13 cellular contexts compared by ENCODE assay signal in the genomic region with DNA sequence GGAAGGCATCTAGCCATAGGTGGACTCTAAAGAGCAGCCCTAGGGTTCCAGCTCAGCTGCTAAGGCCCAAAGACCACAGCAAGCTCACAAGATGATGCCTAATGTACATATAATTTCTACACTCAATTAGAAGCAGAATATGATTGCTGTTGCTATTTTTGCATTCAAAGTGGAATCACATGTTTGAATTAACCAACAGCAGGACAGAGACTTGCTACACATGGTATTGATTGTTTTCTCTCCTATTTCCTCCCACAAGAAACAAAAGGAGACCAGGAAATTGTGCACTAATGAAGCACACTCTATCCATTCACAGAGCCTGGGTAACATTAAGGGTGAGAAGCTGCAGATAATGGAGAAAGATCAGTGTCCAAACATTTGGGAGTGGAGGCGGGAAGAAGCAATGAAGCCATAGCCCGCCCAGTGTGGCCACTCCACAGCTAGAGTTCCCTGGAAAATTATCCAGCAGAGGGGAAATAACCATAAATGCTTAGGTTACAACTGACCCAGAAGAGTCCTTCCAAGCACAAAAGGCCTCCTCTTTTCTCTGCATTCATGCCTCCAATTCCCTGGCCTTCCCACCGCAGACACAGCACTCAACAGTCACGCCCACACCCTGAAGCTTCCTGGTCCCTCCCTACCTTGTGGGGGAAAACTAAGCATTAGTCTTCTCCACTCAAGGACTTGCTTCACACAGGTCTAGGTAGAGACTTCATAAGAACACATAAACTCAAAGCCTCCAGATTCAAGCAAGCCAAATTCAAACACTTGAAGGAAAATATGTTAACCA. TPM values are rescaled to one million over a fixed set of nuclear protein-coding genes. Genes with fewer than 3 reads are reported as not detected.
DNase-seq lines count a peak whose midpoint lies in the region; ATAC-seq and TF ChIP-seq lines count a peak whose summit lies in the region.
"Had no signal": no experiment of that assay in that cellular context is flagged by ENCODE, and none has a peak within 500 bp of the region (broad histone marks: within the 10 kb centered on the region; RNA-seq: fewer than 3 reads in every experiment).

No MANE protein-coding gene starts in this region.

- RAD21 ChIA-PET in HCT116 (lab: Charles Lee; ENCODE audit: low non-redundant PET in 1 of 2, low total read pairs in 2 of 2, uncharacterized antibody in 2 of 2, unreplicated experiment in 2 of 2): no interaction called here

- peaks cover 59% of the 10 kb centered on the region for H3K4me1 Mint-ChIP-seq in glutamatergic neuron (ENCODE audit: low read depth, unreplicated experiment)

- CTCF ChIA-PET in HCT116 (lab: Charles Lee) (interaction anchor here (0.9 kb wide), 1 partner anchor 65 kb away, joined by 3 read pairs; no protein-coding TSS in a partner anchor), SK-N-SH (lab: Yijun Ruan, JAX) (interaction anchor here (1.2 to 4.8 kb wide), 5 partner anchors 8 to 122 kb away, joined by 3 to 24 read pairs (median 7); no protein-coding TSS in a partner anchor)

- H3K27me3 ChIP-seq in HCT116 (ENCODE audit: insufficient read depth, low read length): no peaks in the 10 kb centered on the region
- H3K27me3 ChIP-seq in SK-N-SH (ENCODE audit: insufficient read depth): no peaks in the 10 kb centered on the region
- H3K27me3 ChIP-seq in skeletal muscle satellite cell (ENCODE audit: control insufficient read depth, insufficient read depth, low read length): no peaks in the 10 kb centered on the region

- H3K9ac ChIP-seq in HCT116 (ENCODE audit: low read length) (no peak overlapping the region), SK-N-SH (no peak overlapping the region), skeletal muscle satellite cell (ENCODE audit: low read depth, low read length) (no peak overlapping the region)

- TF ChIP-seq POLR2A in HCT116 (IDR thresholded peaks at IDR 0.05; ENCODE audit: borderline replicate concordance, extremely low read depth, insufficient read depth, insufficient read length): no peak

- H4K20me1 ChIP-seq in HCT116 (ENCODE audit: insufficient read depth) (peaks cover 22% of the 10 kb centered on the region; the same call in 1 of the 2 replicates), SK-N-SH (ENCODE audit: insufficient read depth) (peaks cover 100% of the 10 kb centered on the region)

- DNase-seq in HCT116 (ENCODE audit: low read depth, low spot score): no peak
- no peak for DNase-seq in SK-N-SH
- DNase-seq in glutamatergic neuron: no peak
- DNase-seq: amygdala; CD4-positive, alpha-beta T cell; stimulated activated CD4-positive, alpha-beta T cell treated with anti-CD3 and anti-CD28 coated beads, Interleukin-4, amount 100 ng/mL, for 24 hours; T-helper 17 cell had no signal

- no peaks in the 10 kb centered on the region for H3F3A ChIP-seq in SK-N-SH (replicated peaks; ENCODE audit: insufficient read depth)

- 91% methylated on average over 4 of the region's 4 CpGs for WGBS in SK-N-SH (ENCODE audit: low lambda C conversion rate)

- H3K4me2 ChIP-seq in HCT116 (ENCODE audit: low read length) (0 out of 2 replicates have a peak overlapping the region, but pooled peaks have one; percentile 6), SK-N-SH (peak overlapping the region; percentile 88), skeletal muscle satellite cell (ENCODE audit: low read length) (peak overlapping the region; percentile 58)

- peaks cover 100% of the 10 kb centered on the region for H3K79me2 ChIP-seq in HCT116 (ENCODE audit: insufficient read depth, low read length)
- peaks cover 100% of the 10 kb centered on the region for H3K79me2 ChIP-seq in SK-N-SH (ENCODE audit: insufficient read depth)

- BruUV-seq in HCT116 (replicated peaks; lab: Mats Ljungman, UMichigan): no TSS peak

- H3K27ac Mint-ChIP-seq in glutamatergic neuron (ENCODE audit: unreplicated experiment): peak overlapping the region; percentile 77
- H3K27ac Mint-ChIP-seq: CD4-positive, alpha-beta T cell; T-helper 17 cell had no signal

- H3K9me3 Mint-ChIP-seq in glutamatergic neuron (ENCODE audit: unreplicated experiment): peaks cover 8% of the 10 kb centered on the region
- H3K9me3 Mint-ChIP-seq: CD4-positive, alpha-beta T cell had no signal

- POLR2A ChIA-PET in HCT116 (lab: Charles Lee): no interaction called here
- POLR2A ChIA-PET in SK-N-SH (lab: Yijun Ruan, JAX): interaction anchor here (1.2 kb wide), 1 partner anchor 10 kb away, joined by 5 read pairs; no protein-coding TSS in a partner anchor

- H3K4me3 ChIP-seq in HCT116 (replicated peaks in 1 of 2; ENCODE audit: low read depth in 1 of 2, low read length in 2 of 2): no peak overlapping the region
- H3K4me3 ChIP-seq in SK-N-SH (ENCODE audit: low read depth in 2 of 2, low read length in 1 of 2): no peak overlapping the region
- H3K4me3 ChIP-seq in skeletal muscle satellite cell (ENCODE audit: low read length): no peak overlapping the region

- peaks cover 4% of the 10 kb centered on the region for H3K36me3 Mint-ChIP-seq in glutamatergic neuron (ENCODE audit: unreplicated experiment)

- no peak overlapping the region for H2AFZ ChIP-seq in HCT116 (ENCODE audit: low read depth, low read length, poor library complexity, severe bottlenecking)
- no peak overlapping the region for H2AFZ ChIP-seq in SK-N-SH (ENCODE audit: low read depth)

- TF ChIP-seq RAD21 in HCT116 (IDR thresholded peaks at IDR 0.05; ENCODE audit: low read depth) (no peak), SK-N-SH (IDR thresholded peaks at IDR 0.05; ENCODE audit: low read length) (no peak)

- ATAC-seq in HCT116 (no peak), HG03439 (IDR thresholded peaks at IDR 0.05; ENCODE audit: unreplicated experiment) (no peak), HG03521 (IDR thresholded peaks at IDR 0.05; ENCODE audit: unreplicated experiment) (no peak), HG03469 (IDR thresholded peaks at IDR 0.05; ENCODE audit: unreplicated experiment) (no peak), HG03196 (IDR thresholded peaks at IDR 0.05; ENCODE audit: unreplicated experiment) (no peak)
- ATAC-seq: T-helper 17 cell had no signal

- H3K36me3 ChIP-seq in HCT116 (ENCODE audit: control insufficient read depth in 1 of 2, insufficient read depth in 2 of 2, low read length in 2 of 2) (0 out of 4 replicates have a peak, but pooled peaks cover 0 to 6% of the 10 kb centered on the region in 2 experiments), SK-N-SH (replicated peaks in 1 of 2; ENCODE audit: control insufficient read depth in 1 of 2, insufficient read depth in 2 of 2, low read length in 1 of 2) (peaks cover 19 to 31% of the 10 kb centered on the region in 2 experiments), skeletal muscle satellite cell (ENCODE audit: insufficient read depth, low read length) (peaks cover 31% of the 10 kb centered on the region)

- no peak overlapping the region for H3K27ac ChIP-seq in HCT116 (ENCODE audit: low read depth, low read length)
- H3K27ac ChIP-seq in SK-N-SH (ENCODE audit: low read depth in 2 of 2, low read length in 1 of 2): peak overlapping the region; percentile 10 to 77; a peak in 3 of 4 replicates
- H3K27ac ChIP-seq: epithelial cell of prostate had no signal

- intact Hi-C loops in HCT116 (cut with micrococcal nuclease): no loop called here

- TF ChIP-seq CTCF in HCT116 (IDR thresholded peaks at IDR 0.05 in 2 of 3, conservative IDR thresholded peaks at IDR 0.05 in 1 of 3; ENCODE audit: borderline replicate concordance in 1 of 3, insufficient read depth in 1 of 3, low read depth in 2 of 3, low read length in 2 of 3) (no peak), SK-N-SH (IDR thresholded peaks at IDR 0.05) (no peak), glutamatergic neuron (IDR thresholded peaks at IDR 0.05; ENCODE audit: partially characterized antibody, unreplicated experiment) (no peak)

- H3K4me3 Mint-ChIP-seq in glutamatergic neuron (ENCODE audit: unreplicated experiment): peak overlapping the region; percentile 45
- H3K4me3 Mint-ChIP-seq: CD4-positive, alpha-beta T cell; T-helper 17 cell had no signal

- H3K9me3 ChIP-seq in HCT116 (ENCODE audit: control insufficient read depth in 1 of 2, insufficient read depth in 1 of 2, low read depth in 1 of 2, low read length in 2 of 2): no peaks in the 10 kb centered on the region
- H3K9me3 ChIP-seq in SK-N-SH: no peaks in the 10 kb centered on the region
- no peaks in the 10 kb centered on the region for H3K9me3 ChIP-seq in skeletal muscle satellite cell (replicated peaks; ENCODE audit: low read length)

- TF ChIP-seq EP300 in SK-N-SH (IDR thresholded peaks at IDR 0.05; ENCODE audit: borderline replicate concordance in 1 of 2, low read depth in 1 of 2, low read length in 1 of 2): no peak

- H3K4me1 ChIP-seq in HCT116 (ENCODE audit: control insufficient read depth in 1 of 2, insufficient read depth in 2 of 2, low read length in 2 of 2): peaks cover 5 to 44% of the 10 kb centered on the region in 2 experiments
- H3K4me1 ChIP-seq in SK-N-SH (ENCODE audit: control insufficient read depth in 1 of 2, insufficient read depth in 2 of 2, low read depth in 1 of 2, low read length in 1 of 2): peaks cover 41 to 45% of the 10 kb centered on the region in 2 experiments
- peaks cover 60% of the 10 kb centered on the region for H3K4me1 ChIP-seq in skeletal muscle satellite cell (ENCODE audit: control insufficient read depth, insufficient read depth, low read length)

- no peaks in the 10 kb centered on the region for H3K27me3 Mint-ChIP-seq in glutamatergic neuron (ENCODE audit: unreplicated experiment)

- H3K9me2 ChIP-seq in HCT116 (ENCODE audit: insufficient read depth) (no peaks in the 10 kb centered on the region), SK-N-SH (no peaks in the 10 kb centered on the region; the same call in 1 of the 2 replicates)

TF ChIP-seq in HCT116, 20 proteins besides CTCF, POLR2A, EP300 and RAD21 (continues in another document):
- TF ChIP-seq EZH2 (IDR thresholded peaks at IDR 0.05) (no peak), ELF1 (IDR thresholded peaks at IDR 0.05; ENCODE audit: borderline replicate concordance, low read depth) (no peak), FOSL1 (IDR thresholded peaks at IDR 0.05; ENCODE audit: low read depth) (no peak)
- TF ChIP-seq, protein P1, sequence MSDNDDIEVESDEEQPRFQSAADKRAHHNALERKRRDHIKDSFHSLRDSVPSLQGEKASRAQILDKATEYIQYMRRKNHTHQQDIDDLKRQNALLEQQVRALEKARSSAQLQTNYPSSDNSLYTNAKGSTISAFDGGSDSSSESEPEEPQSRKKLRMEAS (IDR thresholded peaks at IDR 0.05): no peak

TF ChIP-seq in SK-N-SH, 30 proteins besides CTCF, POLR2A, EP300 and RAD21 (continues in another document):
- TF ChIP-seq TCF12 (IDR thresholded peaks at IDR 0.05) (peak; percentile 12; the same call in 1 of the 2 replicates), FOXJ3 (CRISPR knock-in tag; IDR thresholded peaks at IDR 0.05) (no peak)

RNA-seq across cellular contexts. Expression of a gene that starts 7.5 kb away (rescaled TPM):
- total RNA-seq in HCT116 (2021; ENCODE audit: unreplicated experiment): 109 TPM
- 118 and 120 TPM in 2 replicates for polyA plus RNA-seq in HCT116 (2012)
- 204 and 242 TPM in 2 replicates for polyA plus RNA-seq in SK-N-SH (2012; rRNA removed)
- 282 and 327 TPM in 2 replicates for polyA plus RNA-seq in SK-N-SH (2012; cell fraction: cytosol; rRNA removed)
- 113 and 197 TPM in 2 replicates for polyA plus RNA-seq in SK-N-SH (2012; cell fraction: nucleus; rRNA removed)
- total RNA-seq in glutamatergic neuron (ENCODE audit: unreplicated experiment): 383 TPM
- total RNA-seq in skeletal muscle satellite cell (2012; rRNA removed): 103 and 111 TPM in 2 replicates

Comparison
In these comparisons a context has a peak if more than half of its experiments do, and no peak if none do; other contexts are left out.
1. H3K4me2 ChIP-seq: peak in every context shown above with its lines; median percentile 88 in SK-N-SH; 58 in skeletal muscle satellite cell; 6 in HCT116.